Comparison of ENCODE assay signal across 10 cellular contexts in genomic region chr1:89261926-89262540, GRCh38. TPM values are rescaled to one million over a fixed set of nuclear protein-coding genes. Genes with fewer than 3 reads are reported as not detected.
DNase-seq lines count a peak whose midpoint lies in the region; ATAC-seq and TF ChIP-seq lines count a peak whose summit lies in the region.
"Had no signal": no experiment of that assay in that cellular context is flagged by ENCODE, and none has a peak within 500 bp of the region (broad histone marks: within the 10 kb centered on the region; RNA-seq: fewer than 3 reads in every experiment).

No MANE protein-coding gene starts in this region.

- no peak for DNase-seq in activated T-cell treated with anti-CD3 and anti-CD28 coated beads, Interleukin-2, amount 50 U/mL, for 4 hours
- DNase-seq in activated T-cell treated with anti-CD3 and anti-CD28 coated beads, Interleukin-2, amount 50 U/mL, for 48 hours: no peak
- peak; percentile 57 for DNase-seq in left ventricle myocardium superior
- DNase-seq in type B pancreatic cell (ENCODE audit: extremely low spot score, unreplicated experiment): no peak
- no peak for DNase-seq in PC-9
- no peak for DNase-seq in Karpas-422
- DNase-seq: T1000 had no signal

- H3K36me3 ChIP-seq in PC-9 (ENCODE audit: low read depth) (no peaks in the 10 kb centered on the region), Karpas-422 (ENCODE audit: insufficient read depth, low read length) (no peaks in the 10 kb centered on the region)

- no peaks in the 10 kb centered on the region for H3F3A ChIP-seq in PC-9 (ENCODE audit: insufficient read depth, low read depth)

- TF ChIP-seq CTCF in type B pancreatic cell (conservative IDR thresholded peaks at IDR 0.05): no peak
- no peak for TF ChIP-seq CTCF in PC-9 (conservative IDR thresholded peaks at IDR 0.05)

- BruUV-seq in PC-9 (replicated peaks; lab: Mats Ljungman, UMichigan): no TSS peak

- no peak overlapping the region for H2AFZ ChIP-seq in PC-9
- no peak overlapping the region for H2AFZ ChIP-seq in Karpas-422 (ENCODE audit: low read length)

- peaks cover 71% of the 10 kb centered on the region for H3K36me3 Mint-ChIP-seq in activated T-cell treated with anti-CD3 and anti-CD28 coated beads, Interleukin-2, amount 50 U/mL, for 4 hours (ENCODE audit: insufficient read depth)
- H3K36me3 Mint-ChIP-seq in type B pancreatic cell: no peaks in the 10 kb centered on the region

- no peak overlapping the region for H3K9ac ChIP-seq in Karpas-422 (ENCODE audit: low read length)

- H3K9me3 Mint-ChIP-seq in activated T-cell treated with anti-CD3 and anti-CD28 coated beads, Interleukin-2, amount 50 U/mL, for 4 hours: peaks cover 3% of the 10 kb centered on the region
- no peaks in the 10 kb centered on the region for H3K9me3 Mint-ChIP-seq in type B pancreatic cell

- intact Hi-C loops in left ventricle myocardium superior (cut with micrococcal nuclease): no loop called here
- intact Hi-C loops in PC-9 (cut with micrococcal nuclease; ENCODE audit: unreplicated experiment): no loop called here

- no peaks in the 10 kb centered on the region for H3K27me3 Mint-ChIP-seq in activated T-cell treated with anti-CD3 and anti-CD28 coated beads, Interleukin-2, amount 50 U/mL, for 4 hours (ENCODE audit: low read depth)
- no peaks in the 10 kb centered on the region for H3K27me3 Mint-ChIP-seq in type B pancreatic cell

- H3K4me3 ChIP-seq in PC-9: no peak overlapping the region
- H3K4me3 ChIP-seq in Karpas-422 (ENCODE audit: low read length): no peak overlapping the region

- H3K27ac ChIP-seq in PC-9: no peak overlapping the region
- H3K27ac ChIP-seq in Karpas-422 (ENCODE audit: low read length): no peak overlapping the region

- H3K9me3 ChIP-seq in PC-9 (ENCODE audit: insufficient read depth, low read depth) (no peaks in the 10 kb centered on the region), Karpas-422 (ENCODE audit: low read length) (no peaks in the 10 kb centered on the region)

- H3K9me2 ChIP-seq in PC-9 (ENCODE audit: insufficient read depth) (no peaks in the 10 kb centered on the region), Karpas-422 (replicated peaks; ENCODE audit: insufficient read depth, low read length) (no peaks in the 10 kb centered on the region)

- H3K27me3 ChIP-seq in PC-9 (ENCODE audit: insufficient read depth, low read depth) (no peaks in the 10 kb centered on the region), Karpas-422 (ENCODE audit: low read length) (no peaks in the 10 kb centered on the region)

- peaks cover 76% of the 10 kb centered on the region for H3K4me1 Mint-ChIP-seq in activated T-cell treated with anti-CD3 and anti-CD28 coated beads, Interleukin-2, amount 50 U/mL, for 4 hours (ENCODE audit: low read depth)
- H3K4me1 Mint-ChIP-seq in type B pancreatic cell (ENCODE audit: unreplicated experiment): peaks cover 32% of the 10 kb centered on the region

- H3K4me1 ChIP-seq in PC-9 (replicated peaks; ENCODE audit: insufficient read depth) (no peaks in the 10 kb centered on the region; the same call in 1 of the 2 replicates), Karpas-422 (ENCODE audit: low read length) (no peaks in the 10 kb centered on the region)

- ATAC-seq in activated T-cell treated with anti-CD3 and anti-CD28 coated beads, Interleukin-2, amount 50 U/mL, for 4 hours: no peak
- ATAC-seq in SK-N-SH treated with all-trans-retinoic acid at 6 μM for 48 hours (peak; percentile 81), left ventricle myocardium superior (peak; percentile 81), HG03342 (IDR thresholded peaks at IDR 0.05; ENCODE audit: unreplicated experiment) (no peak)

- H3K4me3 Mint-ChIP-seq in activated T-cell treated with anti-CD3 and anti-CD28 coated beads, Interleukin-2, amount 50 U/mL, for 4 hours: peak overlapping the region; percentile 27
- H3K4me3 Mint-ChIP-seq in type B pancreatic cell: no peak overlapping the region
- H3K4me3 Mint-ChIP-seq: CD14-positive monocyte had no signal

- no peaks in the 10 kb centered on the region for H4K20me1 ChIP-seq in PC-9 (ENCODE audit: insufficient read depth)
- H4K20me1 ChIP-seq in Karpas-422 (ENCODE audit: insufficient read depth, low read depth, low read length): no peaks in the 10 kb centered on the region

- no peak overlapping the region for H3K4me2 ChIP-seq in PC-9
- H3K4me2 ChIP-seq in Karpas-422 (ENCODE audit: low read depth, low read length, poor library complexity, severe bottlenecking): no peak overlapping the region

- CTCF ChIA-PET in PC-9 (lab: Charles Lee): no interaction called here

- no peaks in the 10 kb centered on the region for H3K79me2 ChIP-seq in PC-9 (ENCODE audit: low read depth)
- no peaks in the 10 kb centered on the region for H3K79me2 ChIP-seq in Karpas-422 (ENCODE audit: low read length)

- peak overlapping the region; percentile 74 for H3K27ac Mint-ChIP-seq in type B pancreatic cell

- POLR2A ChIA-PET in PC-9 (lab: Charles Lee; ENCODE audit: unreplicated experiment): no interaction called here

TF ChIP-seq in SK-N-SH treated with all-trans-retinoic acid at 6 μM for 48 hours, 23 proteins besides CTCF, POLR2A, EP300 and RAD21:
- TF ChIP-seq, protein P1, sequence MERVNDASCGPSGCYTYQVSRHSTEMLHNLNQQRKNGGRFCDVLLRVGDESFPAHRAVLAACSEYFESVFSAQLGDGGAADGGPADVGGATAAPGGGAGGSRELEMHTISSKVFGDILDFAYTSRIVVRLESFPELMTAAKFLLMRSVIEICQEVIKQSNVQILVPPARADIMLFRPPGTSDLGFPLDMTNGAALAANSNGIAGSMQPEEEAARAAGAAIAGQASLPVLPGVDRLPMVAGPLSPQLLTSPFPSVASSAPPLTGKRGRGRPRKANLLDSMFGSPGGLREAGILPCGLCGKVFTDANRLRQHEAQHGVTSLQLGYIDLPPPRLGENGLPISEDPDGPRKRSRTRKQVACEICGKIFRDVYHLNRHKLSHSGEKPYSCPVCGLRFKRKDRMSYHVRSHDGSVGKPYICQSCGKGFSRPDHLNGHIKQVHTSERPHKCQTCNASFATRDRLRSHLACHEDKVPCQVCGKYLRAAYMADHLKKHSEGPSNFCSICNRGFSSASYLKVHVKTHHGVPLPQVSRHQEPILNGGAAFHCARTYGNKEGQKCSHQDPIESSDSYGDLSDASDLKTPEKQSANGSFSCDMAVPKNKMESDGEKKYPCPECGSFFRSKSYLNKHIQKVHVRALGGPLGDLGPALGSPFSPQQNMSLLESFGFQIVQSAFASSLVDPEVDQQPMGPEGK (CRISPR knock-in tag; IDR thresholded peaks at IDR 0.05; ENCODE audit: borderline replicate concordance): no peak
- no peak for TF ChIP-seq OSR1 (CRISPR knock-in tag; IDR thresholded peaks at IDR 0.05)
- no peak for TF ChIP-seq ZNF8 (CRISPR knock-in tag; IDR thresholded peaks at IDR 0.05)
- TF ChIP-seq ARNTL (CRISPR knock-in tag; IDR thresholded peaks at IDR 0.05; ENCODE audit: borderline replicate concordance, low read depth): no peak
- no peak for TF ChIP-seq BACH2 (CRISPR knock-in tag; IDR thresholded peaks at IDR 0.05; ENCODE audit: borderline replicate concordance)
- no peak for TF ChIP-seq ZNF70 (CRISPR knock-in tag; IDR thresholded peaks at IDR 0.05)
- TF ChIP-seq ZNF565 (CRISPR knock-in tag; conservative IDR thresholded peaks at IDR 0.05; ENCODE audit: low read depth): no peak
- no peak for TF ChIP-seq ZFP3 (CRISPR knock-in tag; IDR thresholded peaks at IDR 0.05)
TF ChIP-seq in SK-N-SH treated with all-trans-retinoic acid at 6 μM for 48 hours: peak in this region for 0.

RNA-seq across cellular contexts. Expression of gene GBP5, which starts 10.6 kb away (rescaled TPM):
- total RNA-seq in activated T-cell treated with anti-CD3 and anti-CD28 coated beads, Interleukin-2, amount 50 U/mL, for 4 hours: 100 to 1,000 TPM in 2 of 3 donors, 10 to 100 TPM in 1; 63.4 to 177 (median 147) TPM
- total RNA-seq in left ventricle myocardium superior (0.99 TPM), type B pancreatic cell (ENCODE audit: low replicate concordance) (0.45 and 0.56 TPM in 2 replicates), PC-9 (2021) (not detected in 2 replicates)
- not detected in 2 replicates for total RNA-seq in Karpas-422 (2014; rRNA removed; shearing (Covaris generic); ENCODE audit: low replicate concordance)

Comparison
In these comparisons a context has a peak if more than half of its experiments do, and no peak if none do; other contexts are left out.
1. ATAC-seq: peak in SK-N-SH treated with all-trans-retinoic acid at 6 μM for 48 hours (single experiment) and left ventricle myocardium superior (single experiment); none in activated T-cell treated with anti-CD3 and anti-CD28 coated beads, Interleukin-2, amount 50 U/mL, for 4 hours (0 of 2) and HG03342 (single experiment).
2. RNA of gene GBP5, which starts 10.6 kb away (total RNA-seq): 63.4 to 177 TPM in activated T-cell treated with anti-CD3 and anti-CD28 coated beads, Interleukin-2, amount 50 U/mL, for 4 hours; 0.99 TPM in left ventricle myocardium superior (single experiment), 0.45 to 0.56 TPM in type B pancreatic cell, not detected in PC-9 and not detected in Karpas-422; every median in the first group is over 10 times any median in the second.